ENCODE assay signal across 7 cellular contexts in the genomic region with DNA sequence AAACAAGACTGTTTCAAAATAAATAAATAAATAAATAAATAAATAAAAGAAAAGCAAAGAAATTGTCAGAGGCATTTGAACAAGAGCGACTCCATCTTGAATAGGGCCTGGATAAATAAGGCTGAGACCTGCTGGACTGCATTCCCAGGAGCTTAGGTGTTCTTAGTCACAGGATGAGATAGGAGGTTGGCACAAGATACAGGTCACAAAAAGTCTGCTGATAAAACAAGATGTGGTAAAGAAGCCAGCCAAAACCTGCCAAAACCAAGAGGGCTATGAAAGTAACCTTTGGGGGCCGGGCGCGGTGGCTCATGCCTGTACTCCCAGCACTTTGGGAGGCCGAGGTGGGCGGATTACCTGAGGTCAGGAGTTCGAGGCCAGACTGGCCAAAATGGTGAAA. TPM values are rescaled to one million over a fixed set of nuclear protein-coding genes. Genes with fewer than 3 reads are reported as not detected.
DNase-seq lines count a peak whose midpoint lies in the region; ATAC-seq, FAIRE-seq and TF ChIP-seq lines count a peak whose summit lies in the region.
"Not testable (repeated sequence)": the region's sequence is repeated elsewhere in the genome, so short reads cannot be mapped to it uniquely, and the experiment has no call there.

No MANE protein-coding gene starts in this region.

- ATAC-seq in PC-3, result peak; percentile 50

- not testable (repeated sequence) for H3F3A ChIP-seq in PC-3 (ENCODE audit: low read length, unreplicated experiment)

- H3K4me2 ChIP-seq in PC-3 (ENCODE audit: low read length), result peak overlapping the region; percentile 15; the same call in 1 of the 2 replicates
- H3K4me2 ChIP-seq in keratinocyte (ENCODE audit: control insufficient read depth, extremely low read depth, insufficient read depth, low read depth, low read length); trophoblast cell (ENCODE audit: low read length): not testable (repeated sequence)

- peak overlapping the region; percentile 55 for H4K91ac ChIP-seq in trophoblast cell (ENCODE audit: low read depth, low read length)

- not testable (repeated sequence) for H3K4ac ChIP-seq in trophoblast cell (ENCODE audit: low read depth, low read length)

- H3K27me3 ChIP-seq in PC-3 (ENCODE audit: low read length); bronchial epithelial cell (ENCODE audit: control insufficient read depth, insufficient read depth, low read length); keratinocyte (ENCODE audit: control insufficient read depth, extremely low read depth, insufficient read depth, low read length); trophoblast cell (ENCODE audit: insufficient read depth, low read length): not testable (repeated sequence)

- H3K36me3 ChIP-seq in PC-3 (ENCODE audit: low read depth, low read length); bronchial epithelial cell (ENCODE audit: control insufficient read depth, insufficient read depth, low read length); keratinocyte (ENCODE audit: control insufficient read depth in 2 of 2, extremely low read depth in 1 of 2, insufficient read depth in 2 of 2, low read length in 2 of 2); trophoblast cell (ENCODE audit: control insufficient read depth in 1 of 2, insufficient read depth in 2 of 2, low read length in 2 of 2): not testable (repeated sequence)

- not testable (repeated sequence) for H2AFZ ChIP-seq in PC-3 (ENCODE audit: low read length); keratinocyte (ENCODE audit: control insufficient read depth, low read length); trophoblast cell (ENCODE audit: insufficient read depth, low read length, poor library complexity)

- H3K9me2 ChIP-seq in PC-3 (replicated peaks; ENCODE audit: low read length), result not testable (repeated sequence)

- H3K9me3 ChIP-seq in PC-3 (ENCODE audit: low read length); keratinocyte (ENCODE audit: control insufficient read depth, low read depth, low read length); trophoblast cell (ENCODE audit: insufficient read depth, low read depth, low read length): not testable (repeated sequence)

- not testable (repeated sequence) for H2BK5ac ChIP-seq in trophoblast cell (ENCODE audit: low read depth, low read length, poor library complexity)

- not testable (repeated sequence) for H3K9ac ChIP-seq in PC-3 (ENCODE audit: low read length); keratinocyte (ENCODE audit: control insufficient read depth, extremely low read depth, insufficient read depth, low read length); trophoblast cell (ENCODE audit: low read length)

- not testable (repeated sequence) for FAIRE-seq in bronchial epithelial cell (lab: Jason Lieb, UNC)
- FAIRE-seq in keratinocyte (lab: Jason Lieb, UNC), result peak; percentile 89

- DNase-seq in ELR (ENCODE audit: low read depth), result peak; percentile 14
- peak; percentile 87 for DNase-seq in PC-3
- DNase-seq in bronchial epithelial cell (ENCODE audit: low read depth), result peak; percentile 93
- DNase-seq in keratinocyte (ENCODE audit: low read depth, low spot score), result peak; percentile 81
- DNase-seq in trophoblast cell, result peak; percentile 53 to 69

- dilution Hi-C loops in keratinocyte (cut with MboI; ENCODE audit: extremely low pct_ligation_motif_present, low sequenced_read_pairs), result not testable (repeated sequence)

- H4K12ac ChIP-seq in trophoblast cell (ENCODE audit: low read depth, low read length), result not testable (repeated sequence)

- H3K79me2 ChIP-seq in PC-3 (ENCODE audit: low read length); keratinocyte (ENCODE audit: control insufficient read depth, insufficient read depth, low read length); trophoblast cell (ENCODE audit: control insufficient read depth, insufficient read depth, low read length, poor library complexity): not testable (repeated sequence)

- not testable (repeated sequence) for TF ChIP-seq CTCF in 22Rv1 (IDR thresholded peaks at IDR 0.05); PC-3 (conservative IDR thresholded peaks at IDR 0.05; ENCODE audit: low read depth, low read length); VCaP (conservative IDR thresholded peaks at IDR 0.05); bronchial epithelial cell (IDR thresholded peaks at IDR 0.05; ENCODE audit: insufficient read depth, low read length, severe bottlenecking); keratinocyte (optimal IDR thresholded peaks at IDR 0.05 in 1 of 3, IDR thresholded peaks at IDR 0.05 in 1 of 3, conservative IDR thresholded peaks at IDR 0.05 in 1 of 3; ENCODE audit: extremely low read depth in 1 of 3, insufficient read depth in 2 of 3, low read length in 3 of 3)

- H2AK5ac ChIP-seq in trophoblast cell (ENCODE audit: low read length), result not testable (repeated sequence)

- H3K4me3 ChIP-seq in PC-3 (ENCODE audit: low read length); bronchial epithelial cell (ENCODE audit: low read depth, low read length); keratinocyte (ENCODE audit: control insufficient read depth in 2 of 3, extremely low read depth in 1 of 3, insufficient read depth in 2 of 3, low read depth in 1 of 3, low read length in 3 of 3); trophoblast cell (ENCODE audit: low read depth, low read length): not testable (repeated sequence)

- H3K14ac ChIP-seq in trophoblast cell (ENCODE audit: low read length), result not testable (repeated sequence)

- intact Hi-C loops in PC-3 (cut with micrococcal nuclease), result not testable (repeated sequence)

- CTCF ChIA-PET in PC-3 (lab: Charles Lee), result not testable (repeated sequence)

- not testable (repeated sequence) for H3K4me1 ChIP-seq in PC-3 (ENCODE audit: insufficient read depth, low read length); keratinocyte (ENCODE audit: control insufficient read depth, extremely low read depth, insufficient read depth, low read length); trophoblast cell (ENCODE audit: control insufficient read depth in 1 of 2, insufficient read depth in 2 of 2, low read length in 2 of 2)

- H3K9me1 ChIP-seq in keratinocyte (ENCODE audit: control insufficient read depth, extremely low read depth, insufficient read depth, low read length), result not testable (repeated sequence)

- peak overlapping the region; percentile 49 for H2BK12ac ChIP-seq in trophoblast cell (ENCODE audit: low read length)

- H4K8ac ChIP-seq in trophoblast cell (ENCODE audit: low read depth, low read length), result peak overlapping the region; percentile 28

- H3K23ac ChIP-seq in trophoblast cell (ENCODE audit: low read length), result not testable (repeated sequence)

- WGBS in trophoblast cell (ENCODE audit: extremely low coverage, insufficient coverage, insufficient read length), result no CpG with 5 or more reads among the region's 7 CpGs

- not testable (repeated sequence) for H3K18ac ChIP-seq in trophoblast cell (ENCODE audit: low read length)

- POLR2A ChIA-PET in PC-3 (lab: Charles Lee; ENCODE audit: unreplicated experiment), result not testable (repeated sequence)

- BruUV-seq in PC-3 (replicated peaks; lab: Mats Ljungman, UMichigan), result not testable (repeated sequence)

- H2BK120ac ChIP-seq in trophoblast cell (ENCODE audit: insufficient read depth, low read length, poor library complexity), result peak overlapping the region; percentile 22

- not testable (repeated sequence) for H4K20me1 ChIP-seq in PC-3 (ENCODE audit: low read length); keratinocyte (ENCODE audit: control insufficient read depth, extremely low read depth, insufficient read depth, low read length)

- peak overlapping the region; percentile 55 for H3K27ac ChIP-seq in 22Rv1
- not testable (repeated sequence) for H3K27ac ChIP-seq in PC-3 (ENCODE audit: low read length); trophoblast cell (ENCODE audit: low read depth, low read length)
- H3K27ac ChIP-seq in VCaP, result peak overlapping the region; percentile 40
- peak overlapping the region; percentile 43 for H3K27ac ChIP-seq in keratinocyte (ENCODE audit: control insufficient read depth, insufficient read depth, low read length)

- H3K79me1 ChIP-seq in trophoblast cell (ENCODE audit: low read length), result not testable (repeated sequence)

RNA-seq across cellular contexts. Expression of a gene that starts 23.0 kb away (rescaled TPM):
- total RNA-seq in PC-3 (2014; rRNA removed) (38.4 and 47.7 TPM in 2 replicates), bronchial epithelial cell (18.1 and 23.7 TPM in 2 replicates)
- 6.7 to 10.3 TPM (median 8.0 TPM) in 3 replicates for polyA plus RNA-seq in keratinocyte
- 10.9 TPM for polyA plus RNA-seq in keratinocyte (2011; ENCODE audit: low read depth)
- polyA plus RNA-seq in keratinocyte (2011; cell fraction: cytosol; rRNA removed), result 6.1 and 6.4 TPM in 2 replicates
- 16.4 and 16.7 TPM in 2 replicates for polyA plus RNA-seq in keratinocyte (2011; cell fraction: nucleus; rRNA removed)
- 8.7 and 18.1 TPM in 2 replicates for polyA plus RNA-seq in keratinocyte (2012; ENCODE audit: low replicate concordance)
- 8.8 to 24.0 TPM (median 21.6 TPM) in 3 replicates for polyA minus RNA-seq in keratinocyte
- 5.4 TPM for polyA minus RNA-seq in keratinocyte (2011; cell fraction: cytosol; rRNA and poly(A)+ RNA removed)
- polyA minus RNA-seq in keratinocyte (2011; cell fraction: nucleus; rRNA and poly(A)+ RNA removed), result 20.6 and 40.3 TPM in 2 replicates
- polyA plus RNA-seq in trophoblast cell (2013), result 12.9 and 13.2 TPM in 2 replicates

Comparison
In these comparisons a context has a peak if more than half of its experiments do, and no peak if none do; other contexts are left out.
1. DNase-seq: peak in every context shown above with its lines; median percentile 93 in bronchial epithelial cell; 87 in PC-3; 81 in keratinocyte; 61 in trophoblast cell; 14 in ELR.